ENCODE assay signal across 18 cellular contexts in the genomic region with DNA sequence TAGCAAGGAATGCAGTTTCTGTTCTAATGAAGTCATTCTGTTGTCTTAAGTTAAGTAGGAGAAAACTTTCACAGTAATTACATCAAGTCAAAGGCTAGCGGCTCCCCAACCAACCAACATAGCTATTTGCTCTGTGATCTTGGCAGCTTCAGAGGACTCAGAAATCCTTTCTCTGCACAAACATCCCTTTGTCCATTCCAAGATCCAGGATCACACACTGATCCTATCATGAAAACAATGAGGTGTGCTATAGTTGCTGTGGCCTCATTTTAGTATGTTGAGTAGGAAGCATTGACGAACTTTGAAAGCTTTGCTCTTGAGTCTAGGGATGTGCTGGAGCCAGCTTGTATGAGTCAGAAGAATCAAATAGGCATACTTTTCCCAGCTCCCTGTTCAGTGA.
DNase-seq lines count a peak whose midpoint lies in the region; ATAC-seq, FAIRE-seq and TF ChIP-seq lines count a peak whose summit lies in the region.
"Had no signal": no experiment of that assay in that cellular context is flagged by ENCODE, and none has a peak within 500 bp of the region (broad histone marks: within the 10 kb centered on the region; RNA-seq: fewer than 3 reads in every experiment).

No MANE protein-coding gene starts in this region.

- no peak overlapping the region for H3K4ac ChIP-seq in neuronal stem cell (ENCODE audit: low read length)

- TF ChIP-seq CTCF in MM.1S (IDR thresholded peaks at IDR 0.05; ENCODE audit: low read length), result no peak
- TF ChIP-seq CTCF in tibial artery (IDR thresholded peaks at IDR 0.05), result no peak

- peak overlapping the region in 9 of 11 experiments; percentile 81 to 98 (median 93); a peak in 18 of 22 replicates for H3K4me2 ChIP-seq in BLaER1 treated with 17β-estradiol and CSF1 and Interleukin-3, amounts not matched to agents 10 nM and 100 nM
- no peak overlapping the region for H3K4me2 ChIP-seq in MM.1S (ENCODE audit: low read depth, low read length)
- H3K4me2 ChIP-seq in neuronal stem cell (ENCODE audit: insufficient read depth, low read length, poor library complexity, severe bottlenecking), result no peak overlapping the region

- H3K4me3 Mint-ChIP-seq in naive thymus-derived CD8-positive, alpha-beta T cell, result peak overlapping the region in 5 of 10 donors; percentile 6 to 83 (median 76)
- H3K4me3 Mint-ChIP-seq: H9 had no signal

- H4K8ac ChIP-seq in neuronal stem cell (ENCODE audit: low read depth, low read length), result no peak overlapping the region

- no peak overlapping the region for H3K9ac ChIP-seq in BLaER1 treated with 17β-estradiol and CSF1 and Interleukin-3, amounts not matched to agents 10 nM and 100 nM
- H3K9ac ChIP-seq in adipocyte (ENCODE audit: low read length), result no peak overlapping the region
- H3K9ac ChIP-seq in MM.1S (ENCODE audit: low read length), result no peak overlapping the region
- H3K9ac ChIP-seq in neuronal stem cell (ENCODE audit: low read depth, low read length, poor library complexity), result no peak overlapping the region

- no peak overlapping the region for H3K18ac ChIP-seq in neuronal stem cell (ENCODE audit: low read length)

- H3K36me3 ChIP-seq in BLaER1 treated with 17β-estradiol and CSF1 and Interleukin-3, amounts not matched to agents 10 nM and 100 nM, result no peaks in the 10 kb centered on the region
- H3K36me3 ChIP-seq in adipocyte (ENCODE audit: control insufficient read depth, insufficient read depth, low read length, severe bottlenecking) (no peaks in the 10 kb centered on the region), MM.1S (replicated peaks; ENCODE audit: insufficient read depth, low read length) (no peaks in the 10 kb centered on the region), tibial artery (no peaks in the 10 kb centered on the region), neuronal stem cell (replicated peaks in 1 of 2; ENCODE audit: control insufficient read depth in 2 of 2, insufficient read depth in 2 of 2, low read length in 2 of 2) (no peaks in the 10 kb centered on the region)
- H3K36me3 ChIP-seq: Peyer's patch had no signal

- H2AFZ ChIP-seq in MM.1S (ENCODE audit: low read length) (no peak overlapping the region), neuronal stem cell (ENCODE audit: low read length) (no peak overlapping the region)

- H3K79me1 ChIP-seq in neuronal stem cell (ENCODE audit: low read depth, low read length), result no peaks in the 10 kb centered on the region

- peaks cover 40 to 75% (median 71%) of the 10 kb centered on the region in 4 donors for H3K4me1 Mint-ChIP-seq in naive thymus-derived CD8-positive, alpha-beta T cell

- no peak for ATAC-seq in naive thymus-derived CD8-positive, alpha-beta T cell

- peak overlapping the region in 6 of 11 experiments; percentile 56 to 80 (median 76); a peak in 7 of 22 replicates for H3K27ac ChIP-seq in BLaER1 treated with 17β-estradiol and CSF1 and Interleukin-3, amounts not matched to agents 10 nM and 100 nM
- H3K27ac ChIP-seq in MM.1S (ENCODE audit: low read length), result no peak overlapping the region
- H3K27ac ChIP-seq in tibial artery, result no peak overlapping the region
- no peak overlapping the region for H3K27ac ChIP-seq in neuronal stem cell (replicated peaks; ENCODE audit: low read length)
- H3K27ac ChIP-seq: Peyer's patch had no signal

- H2BK15ac ChIP-seq in neuronal stem cell (ENCODE audit: low read length), result no peak overlapping the region

- no peak overlapping the region for H2BK120ac ChIP-seq in neuronal stem cell (ENCODE audit: low read depth, low read length)

- H3K9me3 ChIP-seq in BLaER1 treated with 17β-estradiol and CSF1 and Interleukin-3, amounts not matched to agents 10 nM and 100 nM (replicated peaks in 1 of 11), result 0 out of 22 replicates have a peak, but pooled peaks cover 0 to under 1% (median 0%) of the 10 kb centered on the region in 11 experiments
- H3K9me3 ChIP-seq in adipocyte (ENCODE audit: control insufficient read depth, low read length) (no peaks in the 10 kb centered on the region), MM.1S (replicated peaks; ENCODE audit: insufficient read depth, low read length) (no peaks in the 10 kb centered on the region), tibial artery (no peaks in the 10 kb centered on the region), neuronal stem cell (replicated peaks in 1 of 2; ENCODE audit: control insufficient read depth in 2 of 2, insufficient read depth in 1 of 2, low read depth in 1 of 2, low read length in 2 of 2) (no peaks in the 10 kb centered on the region)
- H3K9me3 ChIP-seq: Peyer's patch had no signal

- no peaks in the 10 kb centered on the region for H3K27me3 ChIP-seq in BLaER1 treated with 17β-estradiol and CSF1 and Interleukin-3, amounts not matched to agents 10 nM and 100 nM
- H3K27me3 ChIP-seq in adipocyte (replicated peaks; ENCODE audit: control insufficient read depth, insufficient read depth, low read length) (no peaks in the 10 kb centered on the region), MM.1S (replicated peaks; ENCODE audit: insufficient read depth, low read length) (no peaks in the 10 kb centered on the region), tibial artery (no peaks in the 10 kb centered on the region), neuronal stem cell (ENCODE audit: control insufficient read depth in 3 of 3, insufficient read depth in 3 of 3, low read depth in 1 of 3, low read length in 3 of 3) (peaks cover 0 to 2% (median 0%) of the 10 kb centered on the region in 3 experiments)
- H3K27me3 ChIP-seq: Peyer's patch had no signal

- no peak overlapping the region for H4K91ac ChIP-seq in neuronal stem cell (ENCODE audit: low read depth, low read length, poor library complexity)

- H3K4me3 ChIP-seq in BLaER1 treated with 17β-estradiol and CSF1 and Interleukin-3, amounts not matched to agents 10 nM and 100 nM, result no peak overlapping the region
- H3K4me3 ChIP-seq in adipocyte (ENCODE audit: low read length), result no peak overlapping the region
- H3K4me3 ChIP-seq in MM.1S (ENCODE audit: low read length), result no peak overlapping the region
- H3K4me3 ChIP-seq in tibial artery, result no peak overlapping the region
- H3K4me3 ChIP-seq in neuronal stem cell (ENCODE audit: low read length in 2 of 2), result no peak overlapping the region
- H3K4me3 ChIP-seq: Peyer's patch had no signal

- H3F3A ChIP-seq in MM.1S (ENCODE audit: insufficient read depth, low read length), result peaks cover 10% of the 10 kb centered on the region; the same call in 1 of the 2 replicates

- DNase-seq in EH (ENCODE audit: low read depth) (peak; percentile 51), adipocyte (ENCODE audit: low read depth) (peak; percentile 30), MM.1S (no peak), tibial artery (no peak), neuronal stem cell (ENCODE audit: low spot score) (no peak), frontal cortex (ENCODE audit: low spot score in 2 of 2) (no peak)
- DNase-seq in naive thymus-derived CD8-positive, alpha-beta T cell, result no peak
- DNase-seq: AML-193, DMS 273 treated with DMSO at 0.1 percent for 48 hours, H9, Kasumi-1, NCI-H1417, NCI-H2029, NCI-H2171 treated with DMSO at 0.1 percent for 48 hours, NCI-H524, Peyer's patch, SHP77 had no signal

- H3K14ac ChIP-seq in neuronal stem cell (ENCODE audit: low read length), result no peak overlapping the region

- POLR2A ChIA-PET in naive thymus-derived CD8-positive, alpha-beta T cell (lab: Charles Lee), result interaction anchor here (2.3 kb wide), 1 partner anchor 10 kb away, joined by 9 read pairs; no protein-coding TSS in a partner anchor

- no peak overlapping the region for H2BK5ac ChIP-seq in neuronal stem cell (ENCODE audit: low read length)

- peak overlapping the region; percentile 32 to 97 (median 94) for H3K27ac Mint-ChIP-seq in naive thymus-derived CD8-positive, alpha-beta T cell
- H3K27ac Mint-ChIP-seq: H9 had no signal

- no peak overlapping the region for H2BK12ac ChIP-seq in neuronal stem cell (ENCODE audit: low read length)

- H3K36me3 Mint-ChIP-seq in naive thymus-derived CD8-positive, alpha-beta T cell, result no peaks in the 10 kb centered on the region

- no peaks in the 10 kb centered on the region for H4K20me1 ChIP-seq in BLaER1 treated with 17β-estradiol and CSF1 and Interleukin-3, amounts not matched to agents 10 nM and 100 nM
- no peaks in the 10 kb centered on the region for H4K20me1 ChIP-seq in MM.1S (ENCODE audit: insufficient read depth, low read length)

- H3K27me3 Mint-ChIP-seq in naive thymus-derived CD8-positive, alpha-beta T cell, result no peaks in the 10 kb centered on the region

- intact Hi-C loops in tibial artery (cut with DNase I; ENCODE audit: low total_unique reads), result no loop called here

- no peak overlapping the region for H2AK5ac ChIP-seq in neuronal stem cell (ENCODE audit: low read depth, low read length)

- FAIRE-seq in frontal cortex (lab: Jason Lieb, UNC), result no peak

- no peaks in the 10 kb centered on the region for H3K9me3 Mint-ChIP-seq in naive thymus-derived CD8-positive, alpha-beta T cell
- H3K9me3 Mint-ChIP-seq: H9 had no signal

- no CpG with 5 or more reads among the region's 2 CpGs for WGBS in neuronal stem cell (ENCODE audit: extremely low coverage in 2 of 2, insufficient read length in 2 of 2, insufficient replicate concordance in 1 of 2), 2 donors

- H3K79me2 ChIP-seq in MM.1S (ENCODE audit: low read length), result no peaks in the 10 kb centered on the region

- H3K9me2 ChIP-seq in MM.1S (replicated peaks; ENCODE audit: insufficient read depth, low read length), result no peaks in the 10 kb centered on the region

- H3K4me1 ChIP-seq in BLaER1 treated with 17β-estradiol and CSF1 and Interleukin-3, amounts not matched to agents 10 nM and 100 nM, result peaks cover 29 to 66% (median 59%) of the 10 kb centered on the region in 10 experiments
- H3K4me1 ChIP-seq in adipocyte (ENCODE audit: control insufficient read depth, insufficient read depth, low read length) (peaks cover 29% of the 10 kb centered on the region), MM.1S (ENCODE audit: low read length) (peaks cover 37% of the 10 kb centered on the region), tibial artery (peaks cover 0 to 4% (median 0%) of the 10 kb centered on the region in 4 donors), neuronal stem cell (ENCODE audit: control insufficient read depth in 2 of 2, insufficient read depth in 1 of 2, low read depth in 1 of 2, low read length in 2 of 2) (no peaks in the 10 kb centered on the region)
- H3K4me1 ChIP-seq: Peyer's patch had no signal

- no peak overlapping the region for H3K23ac ChIP-seq in neuronal stem cell (ENCODE audit: low read depth, low read length, poor library complexity)

Comparison
In these comparisons a context has a peak if more than half of its experiments do, and no peak if none do; other contexts are left out.
1. H3K27ac ChIP-seq: peak in BLaER1 treated with 17β-estradiol and CSF1 and Interleukin-3, amounts not matched to agents 10 nM and 100 nM (6 of 11); none in MM.1S (single experiment), tibial artery (0 of 2) and neuronal stem cell (single experiment).
2. H3K4me2 ChIP-seq: peak in BLaER1 treated with 17β-estradiol and CSF1 and Interleukin-3, amounts not matched to agents 10 nM and 100 nM (9 of 11); none in MM.1S (single experiment) and neuronal stem cell (single experiment).
3. DNase-seq: peak in EH (single experiment) and adipocyte (single experiment); none in naive thymus-derived CD8-positive, alpha-beta T cell (0 of 10), MM.1S (single experiment), tibial artery (0 of 2), neuronal stem cell (single experiment) and frontal cortex (0 of 2).